ENCODE assay signal across 8 cellular contexts in genomic region chr1:120952871-120953265, GRCh38.
A peak's percentile ranks its signal among the peaks of the same experiment; 100 is the strongest.
DNase-seq lines count a peak whose midpoint lies in the region; ATAC-seq, FAIRE-seq and TF ChIP-seq lines count a peak whose summit lies in the region.
"Not testable (repeated sequence)": the region's sequence is repeated elsewhere in the genome, so short reads cannot be mapped to it uniquely, and the experiment has no call there.

No MANE protein-coding gene starts in this region.

- POLR2A ChIA-PET in HCT116 (lab: Charles Lee); WTC11 (lab: Charles Lee); K562 (lab: Yijun Ruan, JAX): not testable (repeated sequence)

- not testable (repeated sequence) for H3K9ac ChIP-seq in HCT116 (ENCODE audit: low read length); K562 (ENCODE audit: insufficient read depth in 1 of 2, low read depth in 2 of 2, low read length in 2 of 2)

- not testable (repeated sequence) for H2AFZ ChIP-seq in HCT116 (ENCODE audit: low read depth, low read length, poor library complexity, severe bottlenecking); K562 (ENCODE audit: low read depth, low read length)

- RAD21 ChIA-PET in HCT116 (lab: Charles Lee; ENCODE audit: low non-redundant PET in 1 of 2, low total read pairs in 2 of 2, uncharacterized antibody in 2 of 2, unreplicated experiment in 2 of 2) = not testable (repeated sequence)

- WGBS in K562 (ENCODE audit: insufficient coverage, low coverage, missing lambda C conversion rate) = 87% methylated on average over 5 of the region's 19 CpGs
- 62% methylated on average over 18 of the region's 19 CpGs for WGBS in esophagus muscularis mucosa
- 25 to 77% (median 31%) methylated on average over 4 to 18 of the region's 19 CpGs for WGBS in stomach, 5 donors

- not testable (repeated sequence) for H3K9me3 ChIP-seq in BE2C; HCT116 (ENCODE audit: control insufficient read depth in 1 of 2, insufficient read depth in 1 of 2, low read depth in 1 of 2, low read length in 2 of 2); K562 (replicated peaks; ENCODE audit: control insufficient read depth, insufficient read depth, low read depth, low read length); esophagus muscularis mucosa; mucosa of descending colon; stomach

- not testable (repeated sequence) for TF ChIP-seq RAD21 in HCT116 (IDR thresholded peaks at IDR 0.05; ENCODE audit: low read depth); K562 (CRISPR knock-in tag; conservative IDR thresholded peaks at IDR 0.05 in 1 of 2, IDR thresholded peaks at IDR 0.05 in 1 of 2)

- H3K9me2 ChIP-seq in HCT116 (ENCODE audit: insufficient read depth) = not testable (repeated sequence)

- TF ChIP-seq POLR2A in HCT116 (IDR thresholded peaks at IDR 0.05; ENCODE audit: borderline replicate concordance, extremely low read depth, insufficient read depth, insufficient read length); K562 (conservative IDR thresholded peaks at IDR 0.05); esophagus muscularis mucosa (IDR thresholded peaks at IDR 0.05; ENCODE audit: low read depth); stomach (IDR thresholded peaks at IDR 0.05): not testable (repeated sequence)

- not testable (repeated sequence) for H3K9me3 Mint-ChIP-seq in WTC11

- in situ Hi-C loops in K562 (cut with MboI) = not testable (repeated sequence)

- intact Hi-C loops in HCT116 (cut with micrococcal nuclease); K562 (cut with micrococcal nuclease); esophagus muscularis mucosa (cut with DNase I); mucosa of descending colon (cut with DNase I, micrococcal nuclease); stomach (cut with DNase I; ENCODE audit: low total_unique reads): not testable (repeated sequence)

- H4K20me1 ChIP-seq in HCT116 (ENCODE audit: insufficient read depth); K562 (replicated peaks; ENCODE audit: control insufficient read depth, insufficient read depth, low read length): not testable (repeated sequence)

- not testable (repeated sequence) for H3K79me2 ChIP-seq in HCT116 (ENCODE audit: insufficient read depth, low read length); K562 (ENCODE audit: control insufficient read depth, insufficient read depth, low read length)

- TF ChIP-seq EP300 in K562 (IDR thresholded peaks at IDR 0.05; ENCODE audit: low read length); esophagus muscularis mucosa (IDR thresholded peaks at IDR 0.05); stomach (IDR thresholded peaks at IDR 0.05): not testable (repeated sequence)

- H3K4me3 Mint-ChIP-seq in WTC11 = peak overlapping the region; percentile 73

- H3K27me3 ChIP-seq in BE2C; HCT116 (ENCODE audit: insufficient read depth, low read length); K562 (ENCODE audit: control insufficient read depth in 2 of 2, insufficient read depth in 2 of 2, low read length in 2 of 2); esophagus muscularis mucosa; stomach: not testable (repeated sequence)

- not testable (repeated sequence) for H3K4me2 ChIP-seq in HCT116 (ENCODE audit: low read length); K562 (ENCODE audit: insufficient read depth, low read length)

- peaks cover 34% of the 10 kb centered on the region for H3K4me1 Mint-ChIP-seq in WTC11

- CTCF ChIA-PET in HCT116 (lab: Charles Lee); WTC11 (lab: Charles Lee); K562 (lab: Yijun Ruan, JAX; ENCODE audit: low intra/inter-chr PET ratio): not testable (repeated sequence)

- H3K36me3 Mint-ChIP-seq in WTC11 = not testable (repeated sequence)

- TF ChIP-seq CTCF in BE2C (IDR thresholded peaks at IDR 0.05; ENCODE audit: low read depth, low read length); HCT116 (IDR thresholded peaks at IDR 0.05 in 2 of 3, conservative IDR thresholded peaks at IDR 0.05 in 1 of 3; ENCODE audit: borderline replicate concordance in 1 of 3, insufficient read depth in 1 of 3, low read depth in 2 of 3, low read length in 2 of 3); WTC11 (IDR thresholded peaks at IDR 0.05); K562 (IDR thresholded peaks at IDR 0.05 in 2 of 3, conservative IDR thresholded peaks at IDR 0.05 in 1 of 3; ENCODE audit: insufficient read depth in 2 of 3, low read depth in 1 of 3, low read length in 3 of 3); choroid plexus epithelial cell (conservative IDR thresholded peaks at IDR 0.05; ENCODE audit: low read depth, low read length); esophagus muscularis mucosa (IDR thresholded peaks at IDR 0.05); mucosa of descending colon (IDR thresholded peaks at IDR 0.05); stomach (IDR thresholded peaks at IDR 0.05): not testable (repeated sequence)

- H3K9me1 ChIP-seq in K562 (ENCODE audit: control insufficient read depth, insufficient read depth, low read length) = not testable (repeated sequence)

- not testable (repeated sequence) for FAIRE-seq in K562 (lab: Jason Lieb, UNC)

- H3K27ac ChIP-seq in HCT116 (ENCODE audit: low read depth, low read length); K562 (ENCODE audit: extremely low read depth, low read depth, low read length); esophagus muscularis mucosa (replicated peaks in 1 of 4); stomach: not testable (repeated sequence)

- H3K4me3 ChIP-seq in BE2C (ENCODE audit: low read depth, low read length) (peak overlapping the region; percentile 28; the same call in 1 of the 2 replicates), choroid plexus epithelial cell (ENCODE audit: low read depth, low read length) (peak overlapping the region; percentile 38), esophagus muscularis mucosa (peak overlapping the region in 3 of 4 donors; percentile 9 to 36 (median 25)), stomach (peak overlapping the region in 3 of 4 donors; percentile 7 to 29 (median 18))
- not testable (repeated sequence) for H3K4me3 ChIP-seq in HCT116 (replicated peaks in 1 of 2; ENCODE audit: low read depth in 1 of 2, low read length in 2 of 2); K562; mucosa of descending colon

- H3K36me3 ChIP-seq in BE2C; HCT116 (ENCODE audit: control insufficient read depth in 1 of 2, insufficient read depth in 2 of 2, low read length in 2 of 2); K562 (ENCODE audit: control insufficient read depth, insufficient read depth, low read length); esophagus muscularis mucosa; mucosa of descending colon (ENCODE audit: low read depth): not testable (repeated sequence)
- peaks cover 0 to 10% (median 5%) of the 10 kb centered on the region in 4 donors for H3K36me3 ChIP-seq in stomach

- not testable (repeated sequence) for H3K27ac Mint-ChIP-seq in WTC11

- BruUV-seq in HCT116 (replicated peaks; lab: Mats Ljungman, UMichigan) (TSS peak; percentile 21), K562 (replicated peaks; lab: Mats Ljungman, UMichigan) (TSS peak; percentile 49)

- H3K27me3 Mint-ChIP-seq in WTC11 (ENCODE audit: low read depth) = not testable (repeated sequence)

- DNase-seq in BE2C; HCT116 (ENCODE audit: low read depth, low spot score); WTC11 (ENCODE audit: low spot score); K562 (ENCODE audit: extremely low read depth in 1 of 4, low spot score in 3 of 4); choroid plexus epithelial cell (ENCODE audit: low read depth); esophagus muscularis mucosa (ENCODE audit: extremely low spot score); stomach: not testable (repeated sequence)
- peak in 1 of 3 donors; percentile 26 for DNase-seq in mucosa of descending colon

- not testable (repeated sequence) for H3K4me1 ChIP-seq in BE2C; HCT116 (ENCODE audit: control insufficient read depth in 1 of 2, insufficient read depth in 2 of 2, low read length in 2 of 2); K562 (replicated peaks in 1 of 2; ENCODE audit: control insufficient read depth in 2 of 2, insufficient read depth in 2 of 2, low read length in 2 of 2); esophagus muscularis mucosa; mucosa of descending colon (ENCODE audit: low read depth); stomach

- not testable (repeated sequence) for ATAC-seq in HCT116, K562
- peak; percentile 38; the same call in 1 of the 2 replicates for ATAC-seq in WTC11
- ATAC-seq in mucosa of descending colon = peak; percentile 43
